Comparison of ENCODE assay signal across 1 cellular context in the genomic region with DNA sequence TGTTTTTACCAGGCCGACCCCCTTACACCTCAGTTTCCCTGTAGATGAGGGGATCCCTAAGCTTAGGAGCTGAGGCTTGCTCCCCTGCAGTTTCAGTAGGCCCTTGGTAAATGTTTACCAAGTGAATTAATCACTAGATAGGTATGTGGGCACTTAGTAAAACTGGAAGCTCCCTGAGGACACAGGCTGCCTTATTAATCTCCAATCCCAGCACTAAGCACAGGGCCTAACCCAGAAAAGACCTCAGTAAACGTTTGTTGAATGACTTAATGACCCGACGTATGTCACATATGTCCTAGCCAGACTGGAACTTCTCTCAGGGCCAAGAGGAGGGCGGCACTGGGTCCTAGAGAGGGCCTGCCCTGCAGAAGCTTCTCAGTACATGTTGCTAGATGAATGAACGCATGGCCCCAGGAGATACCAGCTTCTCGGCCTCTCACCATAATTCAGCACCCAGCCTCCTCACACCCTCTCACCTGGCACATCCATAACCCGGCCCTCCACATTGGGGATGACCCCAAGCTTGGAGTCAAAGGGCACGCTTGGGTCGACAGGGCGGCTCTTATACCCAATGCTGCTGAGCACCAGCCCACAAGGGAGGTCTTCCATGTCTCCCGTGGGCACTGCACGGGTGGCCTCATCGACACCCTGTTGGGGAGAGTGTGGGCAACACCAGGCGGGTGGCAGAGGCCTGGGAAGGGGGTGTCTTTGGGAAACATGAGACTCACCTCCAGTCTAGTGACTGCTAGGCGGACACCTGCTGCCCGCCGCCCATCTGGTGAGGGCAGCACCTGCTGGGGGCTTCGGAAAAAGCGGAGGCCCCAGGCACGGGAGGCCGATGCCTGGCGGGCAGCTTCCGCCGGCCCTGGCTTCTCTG.
TF ChIP-seq lines count a peak whose summit lies in the region.

No MANE protein-coding gene starts in this region.

TF ChIP-seq in A549, 52 proteins besides CTCF, POLR2A, EP300 and RAD21 (continued from another document):
- no peak for TF ChIP-seq RNF2 (IDR thresholded peaks at IDR 0.05; ENCODE audit: borderline replicate concordance, low read depth)
